Comparison of ENCODE assay signal across 8 cellular contexts in genomic region chr12:57094194-57095160, GRCh38. TPM values are rescaled to one million over a fixed set of nuclear protein-coding genes. Genes with fewer than 3 reads are reported as not detected.
DNase-seq lines count a peak whose midpoint lies in the region; ATAC-seq and TF ChIP-seq lines count a peak whose summit lies in the region.

No MANE protein-coding gene starts in this region.

- DNase-seq in activated CD8-positive, alpha-beta memory T cell treated with anti-CD3 and anti-CD28 coated beads, Interleukin-2, amount 10 ng/mL, durations not matched to agents 7 days and 5 days, result no peak
- DNase-seq in right atrium auricular region (ENCODE audit: low spot score) (no peak), smooth muscle cell (lab: John Stamatoyannopoulos, UW; ENCODE audit: unreplicated experiment) (no peak), UCSD-AML1 (lab: John Stamatoyannopoulos, UW; ENCODE audit: unreplicated experiment) (no peak), AG08395 (ENCODE audit: low spot score) (no peak)
- no peak for DNase-seq in stimulated activated naive CD4-positive, alpha-beta T cell treated with Interleukin-2 at 50 U/mL for 16 hours (lab: John Stamatoyannopoulos, UW)

- H3K4me1 ChIP-seq in right atrium auricular region, result peaks cover 0 to 51% of the 10 kb centered on the region in 2 donors
- H3K4me1 ChIP-seq in smooth muscle cell (ENCODE audit: low read depth), result peaks cover 25% of the 10 kb centered on the region

- H3K9me3 ChIP-seq in right atrium auricular region, result no peaks in the 10 kb centered on the region
- no peaks in the 10 kb centered on the region for H3K9me3 ChIP-seq in smooth muscle cell (replicated peaks; ENCODE audit: low read depth)

- H2AFZ ChIP-seq in smooth muscle cell (ENCODE audit: low read depth), result no peak overlapping the region

- CTCF ChIA-PET in activated CD8-positive, alpha-beta memory T cell treated with anti-CD3 and anti-CD28 coated beads, Interleukin-2, amount 10 ng/mL, durations not matched to agents 7 days and 5 days (lab: Charles Lee), result interaction anchor here (0.7 to 16.0 kb wide), 13 partner anchors 8 to 364 kb away, joined by 3 to 202 read pairs (median 5); partner anchors contain the start of genes NEMP1 and STAT6

- no peaks in the 10 kb centered on the region for H3K27me3 ChIP-seq in right atrium auricular region
- no peaks in the 10 kb centered on the region for H3K27me3 ChIP-seq in smooth muscle cell (ENCODE audit: low read depth)

- H3K36me3 Mint-ChIP-seq in activated CD8-positive, alpha-beta memory T cell treated with anti-CD3 and anti-CD28 coated beads, Interleukin-2, amount 10 ng/mL, durations not matched to agents 7 days and 5 days, result peaks cover 4% of the 10 kb centered on the region

- peak overlapping the region; percentile 83 for H3K27ac Mint-ChIP-seq in activated CD8-positive, alpha-beta memory T cell treated with anti-CD3 and anti-CD28 coated beads, Interleukin-2, amount 10 ng/mL, durations not matched to agents 7 days and 5 days

- H4K20me1 ChIP-seq in smooth muscle cell (ENCODE audit: low read depth), result peaks cover 56% of the 10 kb centered on the region

- H3K4me1 Mint-ChIP-seq in activated CD8-positive, alpha-beta memory T cell treated with anti-CD3 and anti-CD28 coated beads, Interleukin-2, amount 10 ng/mL, durations not matched to agents 7 days and 5 days, result peaks cover 51% of the 10 kb centered on the region

- ATAC-seq in activated CD8-positive, alpha-beta memory T cell treated with anti-CD3 and anti-CD28 coated beads, Interleukin-2, amount 10 ng/mL, durations not matched to agents 7 days and 5 days, result no peak
- no peak for ATAC-seq in HG02981 (IDR thresholded peaks at IDR 0.05; ENCODE audit: unreplicated experiment)

- no peak for TF ChIP-seq CTCF in right atrium auricular region (IDR thresholded peaks at IDR 0.05)
- no peak for TF ChIP-seq CTCF in smooth muscle cell (IDR thresholded peaks at IDR 0.05; ENCODE audit: borderline replicate concordance, insufficient read depth, poor library complexity, severe bottlenecking)

- H3K4me3 Mint-ChIP-seq in activated CD8-positive, alpha-beta memory T cell treated with anti-CD3 and anti-CD28 coated beads, Interleukin-2, amount 10 ng/mL, durations not matched to agents 7 days and 5 days, result no peak overlapping the region

- peak; percentile 41 for TF ChIP-seq POLR2A in GM19193 (IDR thresholded peaks at IDR 0.05; ENCODE audit: extremely low read depth, insufficient read depth, insufficient read length)

- H3K79me2 ChIP-seq in smooth muscle cell (ENCODE audit: low read depth), result peaks cover 36% of the 10 kb centered on the region

- peak overlapping the region in 1 of 2 donors; percentile 9 for H3K4me3 ChIP-seq in right atrium auricular region
- H3K4me3 ChIP-seq in smooth muscle cell, result no peak overlapping the region

- H3K9me3 Mint-ChIP-seq in activated CD8-positive, alpha-beta memory T cell treated with anti-CD3 and anti-CD28 coated beads, Interleukin-2, amount 10 ng/mL, durations not matched to agents 7 days and 5 days (ENCODE audit: low read depth), result no peaks in the 10 kb centered on the region

- H3K36me3 ChIP-seq in right atrium auricular region (peaks cover 69% of the 10 kb centered on the region), smooth muscle cell (ENCODE audit: low read depth) (no peaks in the 10 kb centered on the region)

- 52% methylated on average over 15 of the region's 15 CpGs for WGBS in smooth muscle cell (ENCODE audit: low lambda C conversion rate)

- no peaks in the 10 kb centered on the region for H3K27me3 Mint-ChIP-seq in activated CD8-positive, alpha-beta memory T cell treated with anti-CD3 and anti-CD28 coated beads, Interleukin-2, amount 10 ng/mL, durations not matched to agents 7 days and 5 days

- H3K27ac ChIP-seq in right atrium auricular region, result peak overlapping the region; percentile 74
- H3K27ac ChIP-seq in smooth muscle cell (ENCODE audit: low read depth), result peak overlapping the region; percentile 92

- peak overlapping the region; percentile 61 for H3K9ac ChIP-seq in smooth muscle cell (ENCODE audit: low read depth)

- peaks cover 47% of the 10 kb centered on the region for H3F3A ChIP-seq in smooth muscle cell (ENCODE audit: low read depth)

- peak overlapping the region; percentile 92 for H3K4me2 ChIP-seq in smooth muscle cell

RNA-seq across cellular contexts. Expression of gene NAB2, which starts 5.6 kb away (rescaled TPM):
- 10 to 100 TPM in 1 of 2 experiments, 1 to 10 TPM in 1; 10.0 to 31.1 TPM for total RNA-seq in activated CD8-positive, alpha-beta memory T cell treated with anti-CD3 and anti-CD28 coated beads, Interleukin-2, amount 10 ng/mL, durations not matched to agents 7 days and 5 days
- total RNA-seq in right atrium auricular region, result 10 to 100 TPM in 1 of 2 donors, 1 to 10 TPM in 1; 9.0 to 21.1 TPM
- total RNA-seq in smooth muscle cell, result 57.8 and 58.3 TPM in 2 replicates
- polyA plus RNA-seq in smooth muscle cell, result 37.9 and 39.7 TPM in 2 replicates

RNA-seq across cellular contexts. Expression of gene NEMP1, which starts 15.9 kb away (rescaled TPM):
- 10 to 100 TPM; 60.5 to 66.1 TPM for total RNA-seq in activated CD8-positive, alpha-beta memory T cell treated with anti-CD3 and anti-CD28 coated beads, Interleukin-2, amount 10 ng/mL, durations not matched to agents 7 days and 5 days
- 1 to 10 TPM; 1.9 to 2.2 TPM for total RNA-seq in right atrium auricular region
- 8.9 and 12.6 TPM in 2 replicates for total RNA-seq in smooth muscle cell
- 3.2 and 4.0 TPM in 2 replicates for polyA plus RNA-seq in smooth muscle cell

RNA-seq across cellular contexts. Expression of gene STAT6, which starts 16.7 kb away (rescaled TPM):
- total RNA-seq in activated CD8-positive, alpha-beta memory T cell treated with anti-CD3 and anti-CD28 coated beads, Interleukin-2, amount 10 ng/mL, durations not matched to agents 7 days and 5 days, result 100 to 1,000 TPM in 1 of 2 experiments, 10 to 100 TPM in 1; 99.1 to 104 TPM
- total RNA-seq in right atrium auricular region (10 to 100 TPM; 34.3 to 64.3 TPM), smooth muscle cell (39.1 and 56.8 TPM in 2 replicates)
- polyA plus RNA-seq in smooth muscle cell, result 38.7 and 48.5 TPM in 2 replicates

RNA-seq across cellular contexts. Expression of gene LRP1, which starts 33.8 kb away (rescaled TPM):
- under 1 TPM; 0.33 to 0.85 TPM for total RNA-seq in activated CD8-positive, alpha-beta memory T cell treated with anti-CD3 and anti-CD28 coated beads, Interleukin-2, amount 10 ng/mL, durations not matched to agents 7 days and 5 days
- total RNA-seq in right atrium auricular region, result 100 to 1,000 TPM in 1 of 2 donors, 10 to 100 TPM in 1; 89.4 to 211 TPM
- total RNA-seq in smooth muscle cell, result 80.3 and 95.4 TPM in 2 replicates
- polyA plus RNA-seq in smooth muscle cell, result 75.3 and 83.1 TPM in 2 replicates

RNA-seq across cellular contexts. Expression of gene MYO1A, which starts 44.5 kb away (rescaled TPM):
- 1 to 10 TPM in 1 of 2 experiments, under 1 TPM in 1; 0.82 to 1.5 TPM for total RNA-seq in activated CD8-positive, alpha-beta memory T cell treated with anti-CD3 and anti-CD28 coated beads, Interleukin-2, amount 10 ng/mL, durations not matched to agents 7 days and 5 days
- total RNA-seq in right atrium auricular region, result under 1 TPM in 1 of 2 donors, not detected in 1; 0.08 TPM
- total RNA-seq in smooth muscle cell, result not detected in 2 replicates
- not detected in 2 replicates for polyA plus RNA-seq in smooth muscle cell
